In genomic region chr9:4320021-4320420, GRCh38 we compare ENCODE assay signal across 32 cellular contexts.
"Had no signal": no experiment of that assay in that cellular context is flagged by ENCODE, and none has a peak within 500 bp of the region (broad histone marks: within the 10 kb centered on the region; RNA-seq: fewer than 3 reads in every experiment).

No MANE protein-coding gene starts in this region.

- H3K4me1 Mint-ChIP-seq: activated CD4-positive, alpha-beta memory T cell treated with anti-CD3 and anti-CD28 coated beads, Interleukin-2, amount 10 ng/mL, durations not matched to agents 7 days and 5 days; activated CD4-positive, alpha-beta T cell treated with anti-CD3 and anti-CD28 coated beads, Interleukin-2, amount 10 ng/mL, durations not matched to agents 7 days and 5 days; activated naive CD4-positive, alpha-beta T cell treated with anti-CD3 and anti-CD28 coated beads, Interleukin-2, amount 10 ng/mL, durations not matched to agents 7 days and 5 days had no signal

- H3K4me1 ChIP-seq: body of pancreas, foreskin keratinocyte, gastrocnemius medialis had no signal

- H3K27me3 Mint-ChIP-seq: activated T-cell treated with anti-CD3 and anti-CD28 coated beads, Interleukin-2, amount 50 U/mL, for 24 hours had no signal

- H3K27ac Mint-ChIP-seq: activated CD4-positive, alpha-beta memory T cell treated with anti-CD3 and anti-CD28 coated beads, Interleukin-2, amount 10 ng/mL, durations not matched to agents 7 days and 5 days; activated CD4-positive, alpha-beta T cell treated with anti-CD3 and anti-CD28 coated beads, Interleukin-2, amount 10 ng/mL, durations not matched to agents 7 days and 5 days; activated naive CD4-positive, alpha-beta T cell treated with anti-CD3 and anti-CD28 coated beads, Interleukin-2, amount 10 ng/mL, durations not matched to agents 7 days and 5 days; activated naive CD4-positive, alpha-beta T cell treated with anti-CD3 and anti-CD28 coated beads, Interleukin-2, amount 50 U/mL, for 72 hours; activated T-cell treated with anti-CD3 and anti-CD28 coated beads, Interleukin-2, amount 50 U/mL, for 24 hours; activated T-cell treated with anti-CD3 and anti-CD28 coated beads, Interleukin-2, amount 50 U/mL, for 72 hours; effector memory CD8-positive, alpha-beta T cell; WTC11 had no signal

- H3K4me3 Mint-ChIP-seq: activated CD4-positive, alpha-beta memory T cell treated with anti-CD3 and anti-CD28 coated beads, Interleukin-2, amount 10 ng/mL, durations not matched to agents 7 days and 5 days; activated CD4-positive, alpha-beta T cell treated with anti-CD3 and anti-CD28 coated beads, Interleukin-2, amount 10 ng/mL, durations not matched to agents 7 days and 5 days; activated naive CD4-positive, alpha-beta T cell treated with anti-CD3 and anti-CD28 coated beads, Interleukin-2, amount 10 ng/mL, durations not matched to agents 7 days and 5 days; activated T-cell treated with anti-CD3 and anti-CD28 coated beads, Interleukin-2, amount 50 U/mL, for 24 hours; activated T-cell treated with anti-CD3 and anti-CD28 coated beads, Interleukin-2, amount 50 U/mL, for 72 hours; effector memory CD8-positive, alpha-beta T cell; WTC11 had no signal

- H3K9me3 Mint-ChIP-seq: activated CD4-positive, alpha-beta memory T cell treated with anti-CD3 and anti-CD28 coated beads, Interleukin-2, amount 10 ng/mL, durations not matched to agents 7 days and 5 days; activated naive CD4-positive, alpha-beta T cell treated with anti-CD3 and anti-CD28 coated beads, Interleukin-2, amount 10 ng/mL, durations not matched to agents 7 days and 5 days; activated T-cell treated with anti-CD3 and anti-CD28 coated beads, Interleukin-2, amount 50 U/mL, for 24 hours; effector memory CD8-positive, alpha-beta T cell had no signal

- H3K27ac ChIP-seq: adrenal gland, body of pancreas, esophagus muscularis mucosa, foreskin keratinocyte, gastrocnemius medialis, heart left ventricle, VCaP had no signal

- H3K27me3 ChIP-seq: adrenal gland, body of pancreas, esophagus muscularis mucosa, gastrocnemius medialis, heart left ventricle had no signal

- H3K4me3 ChIP-seq: adrenal gland, body of pancreas, esophagus muscularis mucosa, gastrocnemius medialis, heart left ventricle had no signal

- H3K9me3 ChIP-seq: adrenal gland, body of pancreas, esophagus muscularis mucosa, gastrocnemius medialis, heart left ventricle had no signal

- H3K36me3 Mint-ChIP-seq: activated naive CD4-positive, alpha-beta T cell treated with anti-CD3 and anti-CD28 coated beads, Interleukin-2, amount 10 ng/mL, durations not matched to agents 7 days and 5 days; activated naive CD4-positive, alpha-beta T cell treated with anti-CD3 and anti-CD28 coated beads, Interleukin-2, amount 50 U/mL, for 72 hours; WTC11 had no signal

- FAIRE-seq: colon had no signal

- DNase-seq: activated CD4-positive, alpha-beta memory T cell treated with anti-CD3 and anti-CD28 coated beads, Interleukin-2, amount 10 ng/mL, durations not matched to agents 7 days and 5 days; activated CD4-positive, alpha-beta T cell treated with anti-CD3 and anti-CD28 coated beads for 1 hour; activated CD4-positive, alpha-beta T cell treated with anti-CD3 and anti-CD28 coated beads for 4 hours; activated CD4-positive, alpha-beta T cell treated with anti-CD3 and anti-CD28 coated beads, Interleukin-2, amount 10 ng/mL, durations not matched to agents 7 days and 5 days; activated CD4-positive, alpha-beta T cell treated with anti-CD3 and anti-CD28 coated beads, Interleukin-2, amount 50 U/mL, for 4 hours; activated CD8-positive, alpha-beta memory T cell treated with anti-CD3 and anti-CD28 coated beads, Interleukin-2, amount 50 U/mL, for 48 hours; activated gamma-delta T cell; activated naive CD4-positive, alpha-beta T cell; activated naive CD4-positive, alpha-beta T cell treated with anti-CD3 and anti-CD28 coated beads, Interleukin-2, amount 10 ng/mL, durations not matched to agents 7 days and 5 days; activated T-cell treated with anti-CD3 and anti-CD28 coated beads for 4 hours; activated T-cell treated with anti-CD3 and anti-CD28 coated beads, Interleukin-2, amount 50 U/mL, for 24 hours; activated T-cell treated with anti-CD3 and anti-CD28 coated beads, Interleukin-2, amount 50 U/mL, for 72 hours; adrenal gland; amygdala; aorta; body of pancreas; caudate nucleus; cortex of kidney; dermis blood vessel endothelial cell; effector CD4-positive, alpha-beta T cell; effector memory CD8-positive, alpha-beta T cell; erythroblast; foreskin keratinocyte; gastrocnemius medialis; glutamatergic neuron; heart left ventricle; hypothalamus had no signal

- H3K36me3 ChIP-seq: adrenal gland, esophagus muscularis mucosa, gastrocnemius medialis, heart left ventricle had no signal

- ATAC-seq: activated naive CD4-positive, alpha-beta T cell treated with anti-CD3 and anti-CD28 coated beads, Interleukin-2, amount 50 U/mL, for 72 hours; activated T-cell treated with anti-CD3 and anti-CD28 coated beads, Interleukin-2, amount 50 U/mL, for 72 hours; body of pancreas; effector memory CD8-positive, alpha-beta T cell; foreskin keratinocyte; gastrocnemius medialis; heart left ventricle; WTC11 had no signal
